ENCODE assay signal across 14 cellular contexts in the genomic region with DNA sequence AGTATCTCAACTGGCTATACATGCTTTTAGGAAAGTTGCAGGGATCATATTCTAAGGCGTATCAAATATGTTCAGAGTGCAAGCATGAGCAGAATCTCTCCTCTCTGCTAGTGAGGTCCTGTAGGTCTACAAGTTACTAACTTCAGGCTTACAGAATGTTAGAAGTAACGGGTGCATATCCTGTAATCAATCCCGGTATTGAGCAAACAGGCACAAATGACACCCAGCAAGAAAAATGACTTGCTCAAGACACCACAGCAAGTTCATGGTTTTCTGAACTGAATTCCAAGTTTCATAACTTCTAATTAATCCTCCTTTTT.
"Had no signal": no experiment of that assay in that cellular context is flagged by ENCODE, and none has a peak within 500 bp of the region (broad histone marks: within the 10 kb centered on the region; RNA-seq: fewer than 3 reads in every experiment).

No MANE protein-coding gene starts in this region.

- H3K27ac ChIP-seq: coronary artery, esophagus squamous epithelium, prostate gland had no signal

- H3K27me3 ChIP-seq: esophagus squamous epithelium had no signal

- H3K27me3 Mint-ChIP-seq: activated naive CD8-positive, alpha-beta T cell treated with anti-CD3 and anti-CD28 coated beads for 36 hours; brain; central memory CD8-positive, alpha-beta T cell; stimulated activated naive CD8-positive, alpha-beta T cell treated with anti-CD3 and anti-CD28 coated beads, Interleukin-15, Interleukin-2, amounts not matched to agents 100 ng/mL and 50 ng/mL, for 24 hours had no signal

- H3K27ac Mint-ChIP-seq: activated naive CD8-positive, alpha-beta T cell treated with anti-CD3 and anti-CD28 coated beads for 36 hours; activated T-helper 1 cell treated with anti-CD3 and anti-CD28 coated beads, Interleukin-12 subunit alpha, Interleukin-12 subunit beta, Interleukin-2, Interleukin-4 antibody, amounts not matched to agents 30 ng/mL and 10 ng/mL and 1 ng/mL, durations not matched to agents 14 hours and 24 hours and 36 hours; brain; stimulated activated naive CD8-positive, alpha-beta T cell treated with anti-CD3 and anti-CD28 coated beads, Interleukin-15, Interleukin-2, amounts not matched to agents 100 ng/mL and 50 ng/mL, for 24 hours; T-helper 2 cell treated with Interferon-gamma antibody and Interleukin-4, amounts not matched to agents 5 μg/mL and 100 μg/mL, for 36 hours had no signal

- H3K36me3 Mint-ChIP-seq: activated naive CD8-positive, alpha-beta T cell treated with anti-CD3 and anti-CD28 coated beads for 36 hours; brain had no signal

- ATAC-seq: left ventricle myocardium superior, right cardiac atrium had no signal

- H3K4me3 Mint-ChIP-seq: activated naive CD8-positive, alpha-beta T cell treated with anti-CD3 and anti-CD28 coated beads for 36 hours; activated T-helper 1 cell treated with anti-CD3 and anti-CD28 coated beads, Interleukin-12 subunit alpha, Interleukin-12 subunit beta, Interleukin-2, Interleukin-4 antibody, amounts not matched to agents 30 ng/mL and 10 ng/mL and 1 ng/mL, durations not matched to agents 14 hours and 24 hours and 36 hours; brain; central memory CD8-positive, alpha-beta T cell; nephron progenitor cell; stimulated activated naive CD8-positive, alpha-beta T cell treated with anti-CD3 and anti-CD28 coated beads, Interleukin-15, Interleukin-2, amounts not matched to agents 100 ng/mL and 50 ng/mL, for 24 hours; T-helper 2 cell treated with Interferon-gamma antibody and Interleukin-4, amounts not matched to agents 5 μg/mL and 100 μg/mL, for 36 hours had no signal

- H3K9me3 Mint-ChIP-seq: activated naive CD8-positive, alpha-beta T cell treated with anti-CD3 and anti-CD28 coated beads for 36 hours; activated T-helper 1 cell treated with anti-CD3 and anti-CD28 coated beads, Interleukin-12 subunit alpha, Interleukin-12 subunit beta, Interleukin-2, Interleukin-4 antibody, amounts not matched to agents 30 ng/mL and 10 ng/mL and 1 ng/mL, durations not matched to agents 14 hours and 24 hours and 36 hours; brain; central memory CD8-positive, alpha-beta T cell; nephron progenitor cell; stimulated activated naive CD8-positive, alpha-beta T cell treated with anti-CD3 and anti-CD28 coated beads, Interleukin-15, Interleukin-2, amounts not matched to agents 100 ng/mL and 50 ng/mL, for 24 hours; T-helper 2 cell treated with Interferon-gamma antibody and Interleukin-4, amounts not matched to agents 5 μg/mL and 100 μg/mL, for 36 hours had no signal

- DNase-seq: activated naive CD8-positive, alpha-beta T cell treated with anti-CD3 and anti-CD28 coated beads for 36 hours; esophagus squamous epithelium; hypothalamus; left ventricle myocardium superior; nephron progenitor cell; right cardiac atrium; small intestine had no signal
